ENCODE assay signal across 1 cellular context in genomic region chr9:120929392-120929791, GRCh38.
TF ChIP-seq lines count a peak whose summit lies in the region.

No MANE protein-coding gene starts in this region.

TF ChIP-seq in liver, 16 proteins besides CTCF, POLR2A, EP300 and RAD21 (continued from another document):
- TF ChIP-seq HNF4A (conservative IDR thresholded peaks at IDR 0.05): no peak
- TF ChIP-seq SP1 (IDR thresholded peaks at IDR 0.05): no peak
- no peak for TF ChIP-seq GABPA (IDR thresholded peaks at IDR 0.05 in 1 of 2, conservative IDR thresholded peaks at IDR 0.05 in 1 of 2)
- no peak for TF ChIP-seq FOXA2 (IDR thresholded peaks at IDR 0.05)
- TF ChIP-seq HNF4G (IDR thresholded peaks at IDR 0.05): no peak
